ENCODE assay signal across 38 cellular contexts in genomic region chr7:140237390-140237789, GRCh38.
"Had no signal": no experiment of that assay in that cellular context is flagged by ENCODE, and none has a peak within 500 bp of the region (broad histone marks: within the 10 kb centered on the region; RNA-seq: fewer than 3 reads in every experiment).

No MANE protein-coding gene starts in this region.

- H3K9me3 ChIP-seq: ascending aorta had no signal

- H3K4me3 ChIP-seq: ascending aorta, cardiac muscle cell had no signal

- H3K27ac Mint-ChIP-seq: activated CD4-positive, alpha-beta memory T cell treated with anti-CD3 and anti-CD28 coated beads, Interleukin-2, amount 10 ng/mL, durations not matched to agents 7 days and 5 days; activated CD4-positive, alpha-beta T cell treated with anti-CD3 and anti-CD28 coated beads for 36 hours; activated CD4-positive, alpha-beta T cell treated with anti-CD3 and anti-CD28 coated beads, Interleukin-2, amount 10 ng/mL, durations not matched to agents 7 days and 5 days; activated naive CD4-positive, alpha-beta T cell treated with anti-CD3 and anti-CD28 coated beads, Interleukin-2, amount 10 ng/mL, durations not matched to agents 7 days and 5 days; activated naive CD4-positive, alpha-beta T cell treated with anti-CD3 and anti-CD28 coated beads, Interleukin-2, amount 50 U/mL, for 24 hours; activated naive CD8-positive, alpha-beta T cell; activated naive CD8-positive, alpha-beta T cell treated with anti-CD3 and anti-CD28 coated beads, Interleukin-2, amount 10 ng/mL, durations not matched to agents 7 days and 5 days; activated naive CD8-positive, alpha-beta T cell treated with anti-CD3 and anti-CD28 coated beads, Interleukin-2, amount 50 U/mL, for 24 hours; activated T-cell treated with anti-CD3 and anti-CD28 coated beads, Interleukin-2, amount 50 U/mL, for 72 hours; activated T-helper 1 cell treated with anti-CD3 and anti-CD28 coated beads, Interleukin-12 subunit alpha, Interleukin-12 subunit beta, Interleukin-2, Interleukin-4 antibody, amounts not matched to agents 30 ng/mL and 10 ng/mL and 1 ng/mL, durations not matched to agents 14 hours and 24 hours and 36 hours; activated T-helper 17 cell treated with anti-CD3 and anti-CD28 coated beads, Interleukin-2, amount 50 U/mL, for 72 hours; brain; T-helper 1 cell treated with Interleukin-12 subunit alpha and Interleukin-12 subunit beta and Interleukin-4 antibody, amounts not matched to agents 30 μg/mL and 1 μg/mL, for 36 hours; T-helper 2 cell treated with Interferon-gamma antibody and Interleukin-4, amounts not matched to agents 5 μg/mL and 100 μg/mL, for 36 hours; WTC11 had no signal

- H3K4me1 Mint-ChIP-seq: brain had no signal

- H3K27me3 Mint-ChIP-seq: activated CD4-positive, alpha-beta memory T cell treated with anti-CD3 and anti-CD28 coated beads, Interleukin-2, amount 10 ng/mL, durations not matched to agents 7 days and 5 days; activated CD4-positive, alpha-beta T cell treated with anti-CD3 and anti-CD28 coated beads for 36 hours; activated CD4-positive, alpha-beta T cell treated with anti-CD3 and anti-CD28 coated beads, Interleukin-2, amount 10 ng/mL, durations not matched to agents 7 days and 5 days; activated naive CD4-positive, alpha-beta T cell treated with anti-CD3 and anti-CD28 coated beads, Interleukin-2, amount 10 ng/mL, durations not matched to agents 7 days and 5 days; activated naive CD4-positive, alpha-beta T cell treated with anti-CD3 and anti-CD28 coated beads, Interleukin-2, amount 50 U/mL, for 24 hours; activated naive CD8-positive, alpha-beta T cell; activated naive CD8-positive, alpha-beta T cell treated with anti-CD3 and anti-CD28 coated beads, Interleukin-2, amount 10 ng/mL, durations not matched to agents 7 days and 5 days; activated naive CD8-positive, alpha-beta T cell treated with anti-CD3 and anti-CD28 coated beads, Interleukin-2, amount 50 U/mL, for 24 hours; activated T-helper 17 cell treated with anti-CD3 and anti-CD28 coated beads, Interleukin-2, amount 50 U/mL, for 72 hours; central memory CD8-positive, alpha-beta T cell had no signal

- H3K27ac ChIP-seq: ascending aorta, cardiac muscle cell, WERI-Rb-1 had no signal

- H3K36me3 ChIP-seq: ascending aorta, cardiac muscle cell, WERI-Rb-1 had no signal

- DNase-seq: activated CD4-positive, alpha-beta memory T cell treated with anti-CD3 and anti-CD28 coated beads, Interleukin-2, amount 10 ng/mL, durations not matched to agents 7 days and 5 days; activated CD4-positive, alpha-beta T cell treated with anti-CD3 and anti-CD28 coated beads for 1 hour; activated CD4-positive, alpha-beta T cell treated with anti-CD3 and anti-CD28 coated beads for 36 hours; activated CD4-positive, alpha-beta T cell treated with anti-CD3 and anti-CD28 coated beads for 48 hours; activated CD4-positive, alpha-beta T cell treated with anti-CD3 and anti-CD28 coated beads, Interleukin-2, amount 10 ng/mL, durations not matched to agents 7 days and 5 days; activated CD4-positive, alpha-beta T cell treated with anti-CD3 and anti-CD28 coated beads, Interleukin-2, amount 50 U/mL, for 48 hours; activated CD4-positive, CD25-positive, alpha-beta regulatory T cell; activated CD8-positive, alpha-beta memory T cell treated with anti-CD3 and anti-CD28 coated beads, Interleukin-2, amount 50 U/mL, for 4 hours; activated effector memory CD4-positive, alpha-beta T cell treated with anti-CD3 and anti-CD28 coated beads, Interleukin-2, amount 50 U/mL, for 16 hours; activated naive CD4-positive, alpha-beta T cell treated with anti-CD3 and anti-CD28 coated beads, Interleukin-2, amount 10 ng/mL, durations not matched to agents 7 days and 5 days; activated naive CD4-positive, alpha-beta T cell treated with Interleukin-2 at 50 U/mL for 16 hours; activated naive CD8-positive, alpha-beta T cell treated with anti-CD3 and anti-CD28 coated beads, Interleukin-2, amount 10 ng/mL, durations not matched to agents 7 days and 5 days; activated naive CD8-positive, alpha-beta T cell treated with anti-CD3 and anti-CD28 coated beads, Interleukin-2, amount 50 U/mL, for 24 hours; activated T-cell treated with anti-CD3 and anti-CD28 coated beads for 4 hours; activated T-cell treated with anti-CD3 and anti-CD28 coated beads, Interleukin-2, amount 50 U/mL, for 1 hour; activated T-cell treated with anti-CD3 and anti-CD28 coated beads, Interleukin-2, amount 50 U/mL, for 4 hours; activated T-cell treated with anti-CD3 and anti-CD28 coated beads, Interleukin-2, amount 50 U/mL, for 72 hours; amygdala; anterior cingulate cortex; caudate nucleus; cerebellar nuclear complex; T-helper 1 cell; T-helper 2 cell; T-helper 9 cell; WERI-Rb-1 had no signal

- H3K9me3 Mint-ChIP-seq: activated CD4-positive, alpha-beta memory T cell treated with anti-CD3 and anti-CD28 coated beads, Interleukin-2, amount 10 ng/mL, durations not matched to agents 7 days and 5 days; activated CD4-positive, alpha-beta T cell treated with anti-CD3 and anti-CD28 coated beads, Interleukin-2, amount 10 ng/mL, durations not matched to agents 7 days and 5 days; activated naive CD4-positive, alpha-beta T cell treated with anti-CD3 and anti-CD28 coated beads, Interleukin-2, amount 10 ng/mL, durations not matched to agents 7 days and 5 days; activated naive CD4-positive, alpha-beta T cell treated with anti-CD3 and anti-CD28 coated beads, Interleukin-2, amount 50 U/mL, for 24 hours; activated naive CD8-positive, alpha-beta T cell treated with anti-CD3 and anti-CD28 coated beads, Interleukin-2, amount 10 ng/mL, durations not matched to agents 7 days and 5 days; activated naive CD8-positive, alpha-beta T cell treated with anti-CD3 and anti-CD28 coated beads, Interleukin-2, amount 50 U/mL, for 24 hours; activated T-cell treated with anti-CD3 and anti-CD28 coated beads, Interleukin-2, amount 50 U/mL, for 4 hours; activated T-cell treated with anti-CD3 and anti-CD28 coated beads, Interleukin-2, amount 50 U/mL, for 72 hours; activated T-helper 1 cell treated with anti-CD3 and anti-CD28 coated beads, Interleukin-12 subunit alpha, Interleukin-12 subunit beta, Interleukin-2, Interleukin-4 antibody, amounts not matched to agents 30 ng/mL and 10 ng/mL and 1 ng/mL, durations not matched to agents 14 hours and 24 hours and 36 hours; activated T-helper 17 cell treated with anti-CD3 and anti-CD28 coated beads, Interleukin-2, amount 50 U/mL, for 72 hours; central memory CD8-positive, alpha-beta T cell; T-helper 1 cell treated with Interleukin-12 subunit alpha and Interleukin-12 subunit beta and Interleukin-4 antibody, amounts not matched to agents 30 μg/mL and 1 μg/mL, for 36 hours; T-helper 2 cell treated with Interferon-gamma antibody and Interleukin-4, amounts not matched to agents 5 μg/mL and 100 μg/mL, for 36 hours; WTC11 had no signal

- H3K4me3 Mint-ChIP-seq: activated CD4-positive, alpha-beta memory T cell treated with anti-CD3 and anti-CD28 coated beads, Interleukin-2, amount 10 ng/mL, durations not matched to agents 7 days and 5 days; activated CD4-positive, alpha-beta T cell treated with anti-CD3 and anti-CD28 coated beads for 36 hours; activated CD4-positive, alpha-beta T cell treated with anti-CD3 and anti-CD28 coated beads, Interleukin-2, amount 10 ng/mL, durations not matched to agents 7 days and 5 days; activated naive CD4-positive, alpha-beta T cell treated with anti-CD3 and anti-CD28 coated beads, Interleukin-2, amount 10 ng/mL, durations not matched to agents 7 days and 5 days; activated naive CD4-positive, alpha-beta T cell treated with anti-CD3 and anti-CD28 coated beads, Interleukin-2, amount 50 U/mL, for 24 hours; activated naive CD8-positive, alpha-beta T cell; activated naive CD8-positive, alpha-beta T cell treated with anti-CD3 and anti-CD28 coated beads, Interleukin-2, amount 10 ng/mL, durations not matched to agents 7 days and 5 days; activated naive CD8-positive, alpha-beta T cell treated with anti-CD3 and anti-CD28 coated beads, Interleukin-2, amount 50 U/mL, for 24 hours; activated T-cell treated with anti-CD3 and anti-CD28 coated beads, Interleukin-2, amount 50 U/mL, for 4 hours; activated T-cell treated with anti-CD3 and anti-CD28 coated beads, Interleukin-2, amount 50 U/mL, for 72 hours; activated T-helper 1 cell treated with anti-CD3 and anti-CD28 coated beads, Interleukin-12 subunit alpha, Interleukin-12 subunit beta, Interleukin-2, Interleukin-4 antibody, amounts not matched to agents 30 ng/mL and 10 ng/mL and 1 ng/mL, durations not matched to agents 14 hours and 24 hours and 36 hours; activated T-helper 17 cell treated with anti-CD3 and anti-CD28 coated beads, Interleukin-2, amount 50 U/mL, for 72 hours; brain; central memory CD8-positive, alpha-beta T cell; T-helper 1 cell treated with Interleukin-12 subunit alpha and Interleukin-12 subunit beta and Interleukin-4 antibody, amounts not matched to agents 30 μg/mL and 1 μg/mL, for 36 hours; T-helper 2 cell treated with Interferon-gamma antibody and Interleukin-4, amounts not matched to agents 5 μg/mL and 100 μg/mL, for 36 hours; WTC11 had no signal

- H3K36me3 Mint-ChIP-seq: activated naive CD4-positive, alpha-beta T cell treated with anti-CD3 and anti-CD28 coated beads, Interleukin-2, amount 10 ng/mL, durations not matched to agents 7 days and 5 days; activated naive CD4-positive, alpha-beta T cell treated with anti-CD3 and anti-CD28 coated beads, Interleukin-2, amount 50 U/mL, for 24 hours; activated naive CD8-positive, alpha-beta T cell; brain; WTC11 had no signal

- H3K27me3 ChIP-seq: ascending aorta had no signal

- ATAC-seq: activated CD4-positive, alpha-beta T cell treated with anti-CD3 and anti-CD28 coated beads for 36 hours; activated CD4-positive, CD25-positive, alpha-beta regulatory T cell treated with anti-CD3 and anti-CD28 coated beads, Interleukin-2, amount 50 U/mL, for 24 hours; activated naive CD8-positive, alpha-beta T cell treated with anti-CD3 and anti-CD28 coated beads, Interleukin-2, amount 50 U/mL, for 24 hours; activated T-cell treated with anti-CD3 and anti-CD28 coated beads, Interleukin-2, amount 50 U/mL, for 4 hours; activated T-cell treated with anti-CD3 and anti-CD28 coated beads, Interleukin-2, amount 50 U/mL, for 72 hours; activated T-helper 17 cell treated with anti-CD3 and anti-CD28 coated beads, Interleukin-2, amount 50 U/mL, for 72 hours; WTC11 had no signal

- FAIRE-seq: bronchial epithelial cell had no signal

- H3K4me1 ChIP-seq: ascending aorta had no signal
